Comparison of ENCODE assay signal across 12 cellular contexts in the genomic region with DNA sequence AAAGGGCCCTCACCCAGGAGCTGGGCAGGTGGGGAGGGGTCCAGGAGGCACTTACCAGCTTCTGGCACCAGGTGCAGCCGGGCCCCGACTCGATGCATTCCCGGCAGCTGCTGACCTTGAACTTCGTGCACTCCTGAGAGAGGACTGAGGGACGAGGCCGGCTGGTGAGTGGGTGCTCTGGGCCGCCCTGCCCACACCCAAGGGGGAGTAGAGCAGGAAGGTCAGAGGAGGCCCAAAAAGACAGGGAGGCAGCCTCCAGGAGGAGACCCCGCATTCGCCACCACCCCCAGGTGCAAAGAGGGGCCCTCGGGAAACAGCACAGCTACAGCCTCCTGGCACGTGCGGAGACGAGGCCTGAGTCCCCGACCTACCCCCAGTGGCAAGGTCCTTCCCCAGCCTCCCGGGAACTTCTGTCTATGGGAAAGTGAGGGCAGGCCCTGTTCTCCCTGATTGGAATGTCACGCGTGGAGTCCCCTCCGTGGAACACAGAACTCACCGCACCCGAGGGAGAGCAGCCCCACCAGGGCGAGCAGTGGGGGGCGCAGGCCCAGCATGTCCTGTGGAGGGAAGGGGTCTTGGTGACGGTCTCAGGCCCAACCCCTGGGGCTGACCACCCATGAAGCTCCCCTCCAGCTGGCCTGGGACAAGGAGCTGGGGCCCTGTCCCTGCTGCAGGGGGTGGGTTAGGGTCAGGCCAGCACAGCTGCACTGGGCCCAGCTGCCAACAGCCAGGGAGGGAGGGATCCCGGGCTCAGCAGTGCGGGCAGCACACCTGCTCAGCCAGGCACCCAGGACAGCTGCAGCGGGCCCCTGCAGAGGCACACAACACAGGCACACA. TPM values are rescaled to one million over a fixed set of nuclear protein-coding genes. Genes with fewer than 3 reads are reported as not detected.
DNase-seq lines count a peak whose midpoint lies in the region; ATAC-seq and TF ChIP-seq lines count a peak whose summit lies in the region.
"Had no signal": no experiment of that assay in that cellular context is flagged by ENCODE, and none has a peak within 500 bp of the region (broad histone marks: within the 10 kb centered on the region; RNA-seq: fewer than 3 reads in every experiment).

No MANE protein-coding gene starts in this region.

- H3K27me3 ChIP-seq in BLaER1 (no peaks in the 10 kb centered on the region), mesenchymal stem cell (ENCODE audit: control insufficient read depth in 1 of 2, insufficient read depth in 1 of 2, low read length in 2 of 2) (peaks cover 41 to 58% of the 10 kb centered on the region in 2 experiments)
- H3K27me3 ChIP-seq in CD4-positive, alpha-beta memory T cell (ENCODE audit: insufficient read depth, low read length), result no peaks in the 10 kb centered on the region

- H3K14ac ChIP-seq in mesenchymal stem cell (ENCODE audit: low read length in 2 of 2), result peak overlapping the region in 1 of 2 experiments; percentile 89

- TF ChIP-seq CTCF in activated B cell treated with CpG ODN at 0.5 μM for 24 hours (IDR thresholded peaks at IDR 0.05), result no peak

- H3K23ac ChIP-seq in mesenchymal stem cell (ENCODE audit: low read length in 2 of 2), result no peak overlapping the region

- POLR2A ChIA-PET in CD4-positive, alpha-beta memory T cell (lab: Charles Lee; ENCODE audit: partially characterized antibody), result interaction anchor here (0.9 to 17.5 kb wide), 12 partner anchors 10 to 253 kb away, joined by 4 to 756 read pairs (median 8); a partner anchor contains a TSS
- POLR2A ChIA-PET in activated B cell treated with CpG ODN at 0.5 μM for 24 hours (lab: Charles Lee), result interaction anchor here (0.6 to 5.2 kb wide), 6 partner anchors 11 to 503 kb away, joined by 3 to 63 read pairs (median 4); a partner anchor contains a TSS

- peak overlapping the region; percentile 14 for H4K91ac ChIP-seq in mesenchymal stem cell (ENCODE audit: low read length)

- H3K36me3 ChIP-seq in BLaER1 (no peaks in the 10 kb centered on the region), mesenchymal stem cell (ENCODE audit: control insufficient read depth in 1 of 2, insufficient read depth in 2 of 2, low read depth in 1 of 2, low read length in 2 of 2) (no peaks in the 10 kb centered on the region)
- peaks cover 44% of the 10 kb centered on the region for H3K36me3 ChIP-seq in CD4-positive, alpha-beta memory T cell (ENCODE audit: insufficient read depth, low read length)
- H3K36me3 ChIP-seq: prostate gland had no signal

- peak overlapping the region in 5 of 7 donors; percentile 61 to 94 (median 92) for H3K27ac Mint-ChIP-seq in CD4-positive, alpha-beta memory T cell
- peak overlapping the region; percentile 56 for H3K27ac Mint-ChIP-seq in activated B cell treated with CpG ODN at 0.5 μM for 24 hours

- WGBS in mesenchymal stem cell, result 91% methylated on average over 27 of the region's 27 CpGs

- no peaks in the 10 kb centered on the region for H3K9me3 Mint-ChIP-seq in CD4-positive, alpha-beta memory T cell
- H3K9me3 Mint-ChIP-seq in activated B cell treated with CpG ODN at 0.5 μM for 24 hours, result no peaks in the 10 kb centered on the region

- no peak overlapping the region for H3K9ac ChIP-seq in BLaER1
- no peak overlapping the region for H3K9ac ChIP-seq in mesenchymal stem cell (ENCODE audit: low read length)

- no peak overlapping the region for H3K18ac ChIP-seq in mesenchymal stem cell (ENCODE audit: low read depth in 1 of 2, low read length in 2 of 2)

- intact Hi-C loops in CD4-positive, alpha-beta memory T cell (cut with micrococcal nuclease), result loop anchor here (1.0 to 5.0 kb wide), 6 partner anchors 11 to 110 kb away; a partner anchor contains a TSS
- intact Hi-C loops in activated B cell treated with CpG ODN at 0.5 μM for 24 hours (cut with micrococcal nuclease), result loop anchor here (2.0 kb wide), 1 partner anchor 16 kb away; no protein-coding TSS in a partner anchor

- no peak overlapping the region for H2BK120ac ChIP-seq in mesenchymal stem cell (ENCODE audit: low read depth, low read length)

- H2BK5ac ChIP-seq in mesenchymal stem cell (ENCODE audit: low read depth, low read length, poor library complexity, severe bottlenecking), result no peak overlapping the region

- CTCF ChIA-PET in CD4-positive, alpha-beta memory T cell (lab: Charles Lee; ENCODE audit: partially characterized antibody), result interaction anchor here (1.1 to 9.0 kb wide), 8 partner anchors 10 to 612 kb away, joined by 3 to 93 read pairs (median 12); a partner anchor contains a TSS
- CTCF ChIA-PET in activated B cell treated with CpG ODN at 0.5 μM for 24 hours (lab: Charles Lee), result interaction anchor here (0.7 to 1.7 kb wide), 6 partner anchors 10 to 117 kb away, joined by 3 to 9 read pairs (median 3); a partner anchor contains a TSS

- H2BK12ac ChIP-seq in mesenchymal stem cell (ENCODE audit: low read length in 2 of 2), result no peak overlapping the region

- H3K27me3 Mint-ChIP-seq in CD4-positive, alpha-beta memory T cell, result no peaks in the 10 kb centered on the region
- H3K27me3 Mint-ChIP-seq in activated B cell treated with CpG ODN at 0.5 μM for 24 hours, result no peaks in the 10 kb centered on the region

- H3K4me2 ChIP-seq in BLaER1, result peak overlapping the region; percentile 91
- H3K4me2 ChIP-seq in mesenchymal stem cell (ENCODE audit: low read length, poor library complexity, severe bottlenecking), result no peak overlapping the region

- peak overlapping the region in 4 of 8 donors; percentile 67 to 87 (median 83) for H3K4me3 Mint-ChIP-seq in CD4-positive, alpha-beta memory T cell
- H3K4me3 Mint-ChIP-seq in activated B cell treated with CpG ODN at 0.5 μM for 24 hours, result no peak overlapping the region

- H4K8ac ChIP-seq in mesenchymal stem cell (ENCODE audit: low read length), result no peak overlapping the region

- ATAC-seq in activated B cell treated with CpG ODN at 0.5 μM for 24 hours (ENCODE audit: low read depth), result no peak
- ATAC-seq in GM18511 (IDR thresholded peaks at IDR 0.05; ENCODE audit: unreplicated experiment), result no peak
- no peak for ATAC-seq in HG03565 (IDR thresholded peaks at IDR 0.05; ENCODE audit: unreplicated experiment)

- H3K27ac ChIP-seq in BLaER1, result peak overlapping the region; percentile 78
- H3K27ac ChIP-seq in CD4-positive, alpha-beta memory T cell (ENCODE audit: low read depth, low read length), result peak overlapping the region; percentile 61
- H3K27ac ChIP-seq in mesenchymal stem cell (ENCODE audit: low read length, poor library complexity, severe bottlenecking), result no peak overlapping the region

- no peaks in the 10 kb centered on the region for H3K79me1 ChIP-seq in mesenchymal stem cell (replicated peaks; ENCODE audit: low read length, poor library complexity, severe bottlenecking)

- H3K36me3 Mint-ChIP-seq in CD4-positive, alpha-beta memory T cell, result peaks cover 26 to 31% of the 10 kb centered on the region in 2 donors
- H3K36me3 Mint-ChIP-seq in activated B cell treated with CpG ODN at 0.5 μM for 24 hours (ENCODE audit: low read depth), result peaks cover 26% of the 10 kb centered on the region

- H3K4me1 ChIP-seq in BLaER1 (peaks cover 100% of the 10 kb centered on the region), mesenchymal stem cell (ENCODE audit: control insufficient read depth, insufficient read depth, low read depth, low read length) (peaks cover 8% of the 10 kb centered on the region)
- peaks cover 85% of the 10 kb centered on the region for H3K4me1 ChIP-seq in CD4-positive, alpha-beta memory T cell (ENCODE audit: insufficient read depth, low read length)

- no peak for DNase-seq in CD4-positive, alpha-beta memory T cell
- DNase-seq in activated B cell treated with CpG ODN at 0.5 μM for 24 hours (no peak), mesenchymal stem cell (no peak), NCI-H1048 (lab: John Stamatoyannopoulos, UW) (no peak)
- no peak for DNase-seq in stimulated activated CD4-positive, alpha-beta T cell treated with anti-CD3 and anti-CD28 coated beads, Interleukin-15, amount 100 ng/mL, for 24 hours
- DNase-seq: erythroblast; GOT3; stimulated activated CD4-positive, alpha-beta T cell treated with anti-CD3 and anti-CD28 coated beads, Interleukin-4, amount 100 ng/mL, for 24 hours had no signal

- H3K4ac ChIP-seq in mesenchymal stem cell (ENCODE audit: low read depth in 1 of 2, low read length in 2 of 2), result no peak overlapping the region

- H2AK5ac ChIP-seq in mesenchymal stem cell (ENCODE audit: low read length, severe bottlenecking), result no peak overlapping the region

- no peak overlapping the region for H2AFZ ChIP-seq in mesenchymal stem cell (ENCODE audit: low read depth, low read length)

- no peak overlapping the region for H2BK15ac ChIP-seq in mesenchymal stem cell (ENCODE audit: low read depth, poor library complexity, severe bottlenecking)

- H3K4me3 ChIP-seq in BLaER1 (no peak overlapping the region), mesenchymal stem cell (ENCODE audit: insufficient read depth in 1 of 2, low read depth in 1 of 2, low read length in 2 of 2) (no peak overlapping the region)
- peak overlapping the region; percentile 12 to 43 for H3K4me3 ChIP-seq in CD4-positive, alpha-beta memory T cell (ENCODE audit: low read length in 2 of 2)
- H3K4me3 ChIP-seq: prostate gland had no signal

- peaks cover 31 to 74% (median 47%) of the 10 kb centered on the region in 4 donors for H3K4me1 Mint-ChIP-seq in CD4-positive, alpha-beta memory T cell
- H3K4me1 Mint-ChIP-seq in activated B cell treated with CpG ODN at 0.5 μM for 24 hours, result peaks cover 83% of the 10 kb centered on the region

- no peaks in the 10 kb centered on the region for H3K9me3 ChIP-seq in BLaER1
- no peaks in the 10 kb centered on the region for H3K9me3 ChIP-seq in CD4-positive, alpha-beta memory T cell (ENCODE audit: control insufficient read depth in 1 of 2, low read length in 2 of 2)
- H3K9me3 ChIP-seq in mesenchymal stem cell (ENCODE audit: control insufficient read depth, low read length), result no peaks in the 10 kb centered on the region
- H3K9me3 ChIP-seq: prostate gland had no signal

- peaks cover 5% of the 10 kb centered on the region; the same call in 1 of the 2 replicates for H4K20me1 ChIP-seq in BLaER1

RNA-seq across cellular contexts. Expression of a gene that starts 10.3 kb away (rescaled TPM):
- 100 to 1,000 TPM; 278 to 291 TPM for total RNA-seq in CD4-positive, alpha-beta memory T cell
- polyA plus RNA-seq in CD4-positive, alpha-beta memory T cell, result 100 to 1,000 TPM; 538 to 575 TPM
- total RNA-seq in activated B cell treated with CpG ODN at 0.5 μM for 24 hours, result 124 and 131 TPM in 2 replicates
- 0.40 TPM for polyA plus RNA-seq in mesenchymal stem cell (2013, experiment 1 of 2)
- 0.14 TPM for polyA plus RNA-seq in mesenchymal stem cell (2013, experiment 2 of 2)

RNA-seq across cellular contexts. Expression of a gene that starts 29.4 kb away (rescaled TPM):
- 10 to 100 TPM; 17.7 to 21.6 TPM for total RNA-seq in CD4-positive, alpha-beta memory T cell
- polyA plus RNA-seq in CD4-positive, alpha-beta memory T cell, result 10 to 100 TPM in 1 of 2 donors, 1 to 10 TPM in 1; 9.4 to 13.1 TPM
- total RNA-seq in activated B cell treated with CpG ODN at 0.5 μM for 24 hours, result 26.0 and 34.7 TPM in 2 replicates
- polyA plus RNA-seq in mesenchymal stem cell (2013, experiment 1 of 2), result 14.7 TPM
- 15.1 TPM for polyA plus RNA-seq in mesenchymal stem cell (2013, experiment 2 of 2)

RNA-seq across cellular contexts. Expression of a gene that starts 37.0 kb away (rescaled TPM):
- 100 to 1,000 TPM in 1 of 2 experiments, 10 to 100 TPM in 1; 98.7 to 110 TPM for total RNA-seq in CD4-positive, alpha-beta memory T cell
- 10 to 100 TPM; 84.8 to 92.4 TPM for polyA plus RNA-seq in CD4-positive, alpha-beta memory T cell
- 35.3 and 36.6 TPM in 2 replicates for total RNA-seq in activated B cell treated with CpG ODN at 0.5 μM for 24 hours
- 262 TPM for polyA plus RNA-seq in mesenchymal stem cell (2013, experiment 1 of 2)
- polyA plus RNA-seq in mesenchymal stem cell (2013, experiment 2 of 2), result 266 TPM

Comparison
In these comparisons a context has a peak if more than half of its experiments do, and no peak if none do; other contexts are left out.
1. H3K4me3 ChIP-seq: peak in CD4-positive, alpha-beta memory T cell (2 of 2); none in BLaER1 (single experiment) and mesenchymal stem cell (0 of 2).